ENCODE assay signal across 8 cellular contexts in genomic region chr5:180670586-180671359, GRCh38. TPM values are rescaled to one million over a fixed set of nuclear protein-coding genes. Genes with fewer than 3 reads are reported as not detected.
DNase-seq lines count a peak whose midpoint lies in the region; ATAC-seq and TF ChIP-seq lines count a peak whose summit lies in the region.

No MANE protein-coding gene starts in this region.

- H4K20me1 ChIP-seq in mammary epithelial cell (ENCODE audit: insufficient read depth, low read length): no peaks in the 10 kb centered on the region

- peaks cover 4% of the 10 kb centered on the region for H3K36me3 Mint-ChIP-seq in T-helper 17 cell (ENCODE audit: low read depth)

- ATAC-seq in T-helper 17 cell (peak; percentile 64), left lung (peak; percentile 87), HG03342 (IDR thresholded peaks at IDR 0.05; ENCODE audit: unreplicated experiment) (no peak), GM21717 (IDR thresholded peaks at IDR 0.05; ENCODE audit: unreplicated experiment) (no peak)

- peaks cover 9% of the 10 kb centered on the region for H3K27me3 ChIP-seq in mammary epithelial cell (ENCODE audit: insufficient read depth, low read length)
- H3K27me3 ChIP-seq in left lung: peaks cover 23 to 32% of the 10 kb centered on the region in 2 donors

- H2AFZ ChIP-seq in mammary epithelial cell (ENCODE audit: low read depth, low read length): no peak overlapping the region

- H3K27me3 Mint-ChIP-seq in T-helper 17 cell: peaks cover 24% of the 10 kb centered on the region

- in situ Hi-C loops in mammary epithelial cell (cut with MboI; ENCODE audit: low sequenced_read_pairs in 2 of 2): no loop called here

- no peak overlapping the region for H3K9ac ChIP-seq in mammary epithelial cell (ENCODE audit: insufficient read depth, low read length)

- H3K4me2 ChIP-seq in mammary epithelial cell (ENCODE audit: insufficient read depth, low read depth, low read length): no peak overlapping the region

- no TSS peak for BruUV-seq in mammary epithelial cell (replicated peaks; lab: Mats Ljungman, UMichigan)

- dilution Hi-C loops in mammary epithelial cell (cut with HindIII; ENCODE audit: low sequenced_read_pairs): no loop called here

- WGBS in mammary epithelial cell (ENCODE audit: low coverage, missing lambda C conversion rate): 39% methylated on average over 15 of the region's 17 CpGs

- intact Hi-C loops in mammary epithelial cell (cut with micrococcal nuclease): loop anchor here (1.0 to 5.0 kb wide), 2 partner anchors 377 to 553 kb away; no protein-coding TSS in a partner anchor
- intact Hi-C loops in left lung (cut with DNase I): no loop called here

- H3K27ac Mint-ChIP-seq in T-helper 17 cell: no peak overlapping the region

- peak; percentile 51 for DNase-seq in ELR (ENCODE audit: low read depth)
- DNase-seq in LoVo (ENCODE audit: low spot score): peak; percentile 53
- no peak for DNase-seq in T-helper 17 cell
- peak; percentile 13 for DNase-seq in mammary epithelial cell
- DNase-seq in left lung: peak in 1 of 2 donors; percentile 60
- peak; percentile 69 for DNase-seq in stimulated activated CD8-positive, alpha-beta memory T cell treated with anti-CD3 and anti-CD28 coated beads, Interleukin-4, amount 100 ng/mL, for 48 hours

- H3K27ac ChIP-seq in mammary epithelial cell (ENCODE audit: insufficient read depth, low read depth, low read length) (no peak overlapping the region), left lung (no peak overlapping the region)

- CTCF ChIA-PET in mammary epithelial cell (lab: Charles Lee; ENCODE audit: low non-redundant PET): interaction anchor here (0.6 kb wide), 1 partner anchor 249 kb away, joined by 3 read pairs; no protein-coding TSS in a partner anchor

- no peak overlapping the region for H3K4me3 Mint-ChIP-seq in T-helper 17 cell

- H3K9me3 ChIP-seq in T-helper 17 cell (ENCODE audit: control insufficient read depth, low read length, poor library complexity, severe bottlenecking) (no peaks in the 10 kb centered on the region), mammary epithelial cell (replicated peaks; ENCODE audit: insufficient read depth, low read length) (no peaks in the 10 kb centered on the region), left lung (peaks cover 0 to 4% of the 10 kb centered on the region in 2 donors)

- no peaks in the 10 kb centered on the region for H3K79me2 ChIP-seq in mammary epithelial cell (ENCODE audit: insufficient read depth, low read length)

- TF ChIP-seq CTCF in mammary epithelial cell (conservative IDR thresholded peaks at IDR 0.05 in 1 of 2, IDR thresholded peaks at IDR 0.05 in 1 of 2; ENCODE audit: extremely low read depth in 1 of 2, insufficient read depth in 1 of 2, low read depth in 1 of 2, low read length in 2 of 2) (peak; percentile 62 to 74), left lung (IDR thresholded peaks at IDR 0.05) (peak; percentile 53 to 63)

- peaks cover 12% of the 10 kb centered on the region for H3K4me1 Mint-ChIP-seq in T-helper 17 cell

- H3K4me1 ChIP-seq in mammary epithelial cell (ENCODE audit: insufficient read depth, low read length) (no peaks in the 10 kb centered on the region), left lung (peaks cover 0 to 6% of the 10 kb centered on the region in 2 donors)

- H3K36me3 ChIP-seq in mammary epithelial cell (ENCODE audit: insufficient read depth, low read length) (no peaks in the 10 kb centered on the region), left lung (no peaks in the 10 kb centered on the region)

- H3K4me3 ChIP-seq in mammary epithelial cell (replicated peaks in 1 of 3; ENCODE audit: insufficient read depth in 1 of 3, low read depth in 2 of 3, low read length in 3 of 3): no peak overlapping the region
- no peak overlapping the region for H3K4me3 ChIP-seq in left lung

RNA-seq across cellular contexts. Expression of gene FLT4, which starts 21.4 kb away (rescaled TPM):
- total RNA-seq in T-helper 17 cell (1 to 10 TPM in 1 of 2 donors, under 1 TPM in 1; 0.57 to 1.5 TPM), mammary epithelial cell (not detected), left lung (10 to 100 TPM; 21.7 to 24.1 TPM)
- polyA plus RNA-seq in mammary epithelial cell: 0.07 TPM
- not detected for polyA minus RNA-seq in mammary epithelial cell

Comparison
In these comparisons a context has a peak if more than half of its experiments do, and no peak if none do; other contexts are left out.
1. DNase-seq: peak in ELR (single experiment), LoVo (single experiment), mammary epithelial cell (single experiment) and stimulated activated CD8-positive, alpha-beta memory T cell treated with anti-CD3 and anti-CD28 coated beads, Interleukin-4, amount 100 ng/mL, for 48 hours (single experiment); none in T-helper 17 cell (0 of 3).
2. ATAC-seq: peak in T-helper 17 cell (single experiment) and left lung (single experiment); none in HG03342 (single experiment) and GM21717 (single experiment).
3. RNA of gene FLT4, which starts 21.4 kb away (total RNA-seq): 21.7 to 24.1 TPM in left lung; 0.57 to 1.5 TPM in T-helper 17 cell and not detected in mammary epithelial cell; every median in the first group is over 4 times any median in the second.